In the genomic region with DNA sequence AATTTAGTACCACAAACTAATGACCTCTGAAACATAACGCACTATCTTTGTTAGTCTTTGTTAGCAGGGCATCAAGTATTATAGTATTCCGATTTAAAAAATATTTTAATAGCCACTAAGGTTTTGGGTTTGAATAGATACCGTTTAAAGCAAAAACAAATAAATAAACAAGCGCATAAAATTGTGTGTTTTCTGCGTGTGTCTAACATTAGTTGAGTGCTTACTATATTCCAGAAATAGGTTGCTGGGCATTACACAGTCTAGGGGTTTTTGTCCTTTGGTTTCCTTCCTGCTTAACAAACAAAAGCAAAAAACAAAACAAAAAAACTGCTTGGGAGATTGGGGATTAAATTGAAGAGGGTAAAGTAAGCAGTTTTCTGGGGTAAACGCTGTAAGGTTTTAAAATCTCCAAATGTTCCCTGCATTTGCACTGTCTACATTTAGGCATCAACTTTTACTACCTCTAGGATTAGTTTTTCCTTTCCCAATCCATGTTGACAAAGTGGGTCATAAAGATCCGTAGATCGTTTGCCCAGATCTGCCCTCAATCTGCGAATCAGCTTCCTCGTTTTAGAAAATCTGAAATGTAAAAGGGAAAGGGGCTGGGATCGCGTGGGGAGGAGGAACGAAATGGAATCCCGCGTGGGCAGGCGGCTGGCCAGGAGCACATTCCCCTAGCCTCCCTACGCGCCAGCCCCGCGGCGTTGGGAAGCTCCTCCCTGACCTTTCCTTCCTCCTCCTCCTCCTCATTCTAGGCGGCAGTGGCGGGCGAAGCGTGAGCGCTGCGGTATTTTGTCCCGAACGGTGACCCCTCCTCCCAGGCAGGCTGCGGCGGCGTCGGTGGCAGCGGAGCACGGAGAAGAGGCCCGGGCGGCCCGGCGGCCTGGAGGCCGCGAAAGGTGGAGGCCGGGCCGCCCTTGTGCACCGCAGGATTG, we compare ENCODE assay signal across 8 cellular contexts. TPM values are rescaled to one million over a fixed set of nuclear protein-coding genes. Genes with fewer than 3 reads are reported as not detected.
DNase-seq lines count a peak whose midpoint lies in the region; ATAC-seq and TF ChIP-seq lines count a peak whose summit lies in the region.

Gene KCTD3, plus strand, starts transcription at position 749 of the 935 bp plus-strand sequence. CDS start 382 bp downstream, outside the sequence.

- WGBS in smooth muscle cell (ENCODE audit: low lambda C conversion rate): 14% methylated on average over 27 of the region's 44 CpGs

- H3K4me3 ChIP-seq in smooth muscle cell: peak within 1 kb of the TSS; percentile 73

- H3K36me3 Mint-ChIP-seq in T-helper 2 cell treated with Interferon-gamma antibody and Interleukin-4, amounts not matched to agents 5 μg/mL and 100 μg/mL, for 36 hours (ENCODE audit: low read depth): no peaks in the 10 kb centered on the region
- H3K36me3 Mint-ChIP-seq in central memory CD8-positive, alpha-beta T cell (ENCODE audit: insufficient read depth): no peaks in the 10 kb centered on the region

- H2AFZ ChIP-seq in smooth muscle cell (ENCODE audit: low read depth): peak within 1 kb of the TSS; percentile 94

- no peaks in the 10 kb centered on the region for H3K9me3 Mint-ChIP-seq in T-helper 2 cell treated with Interferon-gamma antibody and Interleukin-4, amounts not matched to agents 5 μg/mL and 100 μg/mL, for 36 hours
- peaks cover under 1% of the 10 kb centered on the region for H3K9me3 Mint-ChIP-seq in central memory CD8-positive, alpha-beta T cell

- H3F3A ChIP-seq in smooth muscle cell (ENCODE audit: low read depth): peaks cover 6% of the 10 kb centered on the region

- peak; percentile 26 to 53 for ATAC-seq in activated CD4-positive, CD25-positive, alpha-beta regulatory T cell treated with anti-CD3 and anti-CD28 coated beads, Interleukin-2, amount 50 U/mL, for 24 hours
- peak; percentile 49 for ATAC-seq in HG02884 (IDR thresholded peaks at IDR 0.05; ENCODE audit: unreplicated experiment)
- peak; percentile 22 for ATAC-seq in central memory CD8-positive, alpha-beta T cell (replicated peaks; ENCODE audit: extremely low read depth, poor library complexity, severe bottlenecking)

- no peaks in the 10 kb centered on the region for H3K9me3 ChIP-seq in smooth muscle cell (replicated peaks; ENCODE audit: low read depth)

- peaks cover 10% of the 10 kb centered on the region for H3K4me1 Mint-ChIP-seq in T-helper 2 cell treated with Interferon-gamma antibody and Interleukin-4, amounts not matched to agents 5 μg/mL and 100 μg/mL, for 36 hours (ENCODE audit: low read depth)
- H3K4me1 Mint-ChIP-seq in central memory CD8-positive, alpha-beta T cell: peaks cover 22% of the 10 kb centered on the region

- TF ChIP-seq CTCF in smooth muscle cell (IDR thresholded peaks at IDR 0.05; ENCODE audit: borderline replicate concordance, insufficient read depth, poor library complexity, severe bottlenecking): no peak

- peaks cover 32% of the 10 kb centered on the region for H4K20me1 ChIP-seq in smooth muscle cell (ENCODE audit: low read depth)

- peak within 1 kb of the TSS; percentile 29 for H3K27ac Mint-ChIP-seq in T-helper 2 cell treated with Interferon-gamma antibody and Interleukin-4, amounts not matched to agents 5 μg/mL and 100 μg/mL, for 36 hours
- peak within 1 kb of the TSS; percentile 61 for H3K27ac Mint-ChIP-seq in central memory CD8-positive, alpha-beta T cell (ENCODE audit: low read depth)

- no peaks in the 10 kb centered on the region for H3K36me3 ChIP-seq in smooth muscle cell (ENCODE audit: low read depth)

- H3K4me3 Mint-ChIP-seq in T-helper 2 cell treated with Interferon-gamma antibody and Interleukin-4, amounts not matched to agents 5 μg/mL and 100 μg/mL, for 36 hours: peak within 1 kb of the TSS; percentile 86
- peak within 1 kb of the TSS; percentile 84 for H3K4me3 Mint-ChIP-seq in central memory CD8-positive, alpha-beta T cell

- peaks cover 20% of the 10 kb centered on the region for H3K4me1 ChIP-seq in smooth muscle cell (ENCODE audit: low read depth)

- no peaks in the 10 kb centered on the region for H3K27me3 ChIP-seq in smooth muscle cell (ENCODE audit: low read depth)

- H3K79me2 ChIP-seq in smooth muscle cell (ENCODE audit: low read depth): peaks cover 33% of the 10 kb centered on the region

- H3K27me3 Mint-ChIP-seq in T-helper 2 cell treated with Interferon-gamma antibody and Interleukin-4, amounts not matched to agents 5 μg/mL and 100 μg/mL, for 36 hours (ENCODE audit: low read depth): peaks cover 20% of the 10 kb centered on the region
- H3K27me3 Mint-ChIP-seq in central memory CD8-positive, alpha-beta T cell: peaks cover 19% of the 10 kb centered on the region

- peak within 1 kb of the TSS; percentile 93 for H3K4me2 ChIP-seq in smooth muscle cell

- peak within 1 kb of the TSS; percentile 77 for H3K27ac ChIP-seq in smooth muscle cell (ENCODE audit: low read depth)

- DNase-seq in activated CD4-positive, CD25-positive, alpha-beta regulatory T cell (lab: John Stamatoyannopoulos, UW): no peak
- DNase-seq in NCI-H146 treated with DMSO at 0.1 percent for 48 hours (lab: John Stamatoyannopoulos, UW; ENCODE audit: unreplicated experiment) (peak; percentile 59), islet precursor cell (peak; percentile 90), smooth muscle cell (lab: John Stamatoyannopoulos, UW; ENCODE audit: unreplicated experiment) (peak; percentile 55)
- peak; percentile 50 for DNase-seq in T-helper 2 cell treated with Interferon-gamma antibody and Interleukin-4, amounts not matched to agents 5 μg/mL and 100 μg/mL, for 36 hours (ENCODE audit: low spot score)
- no peak for DNase-seq in central memory CD8-positive, alpha-beta T cell (ENCODE audit: low spot score in 2 of 2)

- peak within 1 kb of the TSS; percentile 79 for H3K9ac ChIP-seq in smooth muscle cell (ENCODE audit: low read depth)

RNA-seq across cellular contexts. Expression of gene KCTD3, which starts in this region (rescaled TPM):
- 33.3 and 39.9 TPM in 2 replicates for total RNA-seq in smooth muscle cell
- 15.7 and 17.4 TPM in 2 replicates for polyA plus RNA-seq in smooth muscle cell

Comparison
In these comparisons a context has a peak if more than half of its experiments do, and no peak if none do; other contexts are left out.
1. DNase-seq: peak in NCI-H146 treated with DMSO at 0.1 percent for 48 hours (single experiment), T-helper 2 cell treated with Interferon-gamma antibody and Interleukin-4, amounts not matched to agents 5 μg/mL and 100 μg/mL, for 36 hours (single experiment), islet precursor cell (single experiment) and smooth muscle cell (single experiment); none in activated CD4-positive, CD25-positive, alpha-beta regulatory T cell (0 of 4) and central memory CD8-positive, alpha-beta T cell (0 of 2).
2. Peak in every context shown above with its lines, with median percentiles within 50 percentile points of each other: ATAC-seq.